8 cellular contexts compared by ENCODE assay signal in genomic region chr5:139105621-139106071, GRCh38.
DNase-seq lines count a peak whose midpoint lies in the region; ATAC-seq and TF ChIP-seq lines count a peak whose summit lies in the region.
"Had no signal": no experiment of that assay in that cellular context is flagged by ENCODE, and none has a peak within 500 bp of the region (broad histone marks: within the 10 kb centered on the region; RNA-seq: fewer than 3 reads in every experiment).

No MANE protein-coding gene starts in this region.

- H3K27me3 Mint-ChIP-seq in stimulated activated memory B cell treated with anti-CD40 and anti-IgM and Interleukin-4, amounts not matched to agents 10 μg/mL and 1 μg/mL and 100 μg/mL, for 72 hours = no peaks in the 10 kb centered on the region

- H3K36me3 Mint-ChIP-seq in stimulated activated memory B cell treated with anti-CD40 and anti-IgM and Interleukin-4, amounts not matched to agents 10 μg/mL and 1 μg/mL and 100 μg/mL, for 72 hours = peaks cover 27% of the 10 kb centered on the region

- WGBS in tibial nerve, 2 donors = 54 to 57% methylated on average over 15 of the region's 15 CpGs

- peak overlapping the region in 3 of 4 donors; percentile 52 to 87 (median 77) for H3K27ac ChIP-seq in tibial nerve

- H3K27me3 ChIP-seq in tibial nerve = no peaks in the 10 kb centered on the region
- H3K27me3 ChIP-seq in MG63 = no peaks in the 10 kb centered on the region

- no peak for TF ChIP-seq POLR2A in tibial nerve (IDR thresholded peaks at IDR 0.05)

- H3K36me3 ChIP-seq in tibial nerve = no peaks in the 10 kb centered on the region
- H3K36me3 ChIP-seq in MG63 = peaks cover 3% of the 10 kb centered on the region; the same call in 1 of the 2 replicates

- H3K27ac Mint-ChIP-seq in stimulated activated memory B cell treated with anti-CD40 and anti-IgM and Interleukin-4, amounts not matched to agents 10 μg/mL and 1 μg/mL and 100 μg/mL, for 72 hours = no peak overlapping the region

- TF ChIP-seq CTCF in tibial nerve (IDR thresholded peaks at IDR 0.05) = no peak

- H3K4me3 ChIP-seq in tibial nerve (no peak overlapping the region), MG63 (no peak overlapping the region)

- H3K4me1 ChIP-seq in tibial nerve = peaks cover 0 to 51% (median 22%) of the 10 kb centered on the region in 4 donors

- DNase-seq in NCI-H1694 (lab: John Stamatoyannopoulos, UW) (peak; percentile 84), SHP77 treated with DMSO at 0.1 percent for 48 hours (lab: John Stamatoyannopoulos, UW) (peak; percentile 87), medulla oblongata (ENCODE audit: extremely low spot score) (peak; percentile 42), tibial nerve (ENCODE audit: low spot score in 2 of 2) (no peak), MG63 (no peak), Kasumi-1 (lab: John Stamatoyannopoulos, UW) (no peak)

- H3K4me1 Mint-ChIP-seq in stimulated activated memory B cell treated with anti-CD40 and anti-IgM and Interleukin-4, amounts not matched to agents 10 μg/mL and 1 μg/mL and 100 μg/mL, for 72 hours = no peaks in the 10 kb centered on the region

- no peak for ATAC-seq in stimulated activated memory B cell treated with anti-CD40 and anti-IgM and Interleukin-4, amounts not matched to agents 10 μg/mL and 1 μg/mL and 100 μg/mL, for 72 hours
- ATAC-seq: Panc1 had no signal

- TF ChIP-seq EP300 in tibial nerve (IDR thresholded peaks at IDR 0.05) = no peak

- H3K4me3 Mint-ChIP-seq in stimulated activated memory B cell treated with anti-CD40 and anti-IgM and Interleukin-4, amounts not matched to agents 10 μg/mL and 1 μg/mL and 100 μg/mL, for 72 hours = no peak overlapping the region

- H3K9me3 ChIP-seq in tibial nerve = no peaks in the 10 kb centered on the region
- H3K9me3 ChIP-seq in MG63 = no peaks in the 10 kb centered on the region

- H3K9me3 Mint-ChIP-seq in stimulated activated memory B cell treated with anti-CD40 and anti-IgM and Interleukin-4, amounts not matched to agents 10 μg/mL and 1 μg/mL and 100 μg/mL, for 72 hours = no peaks in the 10 kb centered on the region

Comparison
In these comparisons a context has a peak if more than half of its experiments do, and no peak if none do; other contexts are left out.
1. DNase-seq: peak in NCI-H1694 (single experiment), SHP77 treated with DMSO at 0.1 percent for 48 hours (single experiment) and medulla oblongata (single experiment); none in tibial nerve (0 of 2), MG63 (single experiment) and Kasumi-1 (0 of 2).